Comparison of ENCODE assay signal across 8 cellular contexts in genomic region chr6:53359088-53359842, GRCh38. TPM values are rescaled to one million over a fixed set of nuclear protein-coding genes. Genes with fewer than 3 reads are reported as not detected.
DNase-seq lines count a peak whose midpoint lies in the region; ATAC-seq and TF ChIP-seq lines count a peak whose summit lies in the region.

No MANE protein-coding gene starts in this region.

- no peak for TF ChIP-seq CTCF in GM06990 (IDR thresholded peaks at IDR 0.05; ENCODE audit: insufficient read depth, low read length, poor library complexity, severe bottlenecking)
- no peak for TF ChIP-seq CTCF in HFF-Myc (IDR thresholded peaks at IDR 0.05; ENCODE audit: low read depth, low read length, missing control alignments)
- no peak for TF ChIP-seq CTCF in NB4 (IDR thresholded peaks at IDR 0.05; ENCODE audit: low read depth, low read length)
- no peak for TF ChIP-seq CTCF in SK-N-SH (IDR thresholded peaks at IDR 0.05)
- TF ChIP-seq CTCF in omental fat pad (IDR thresholded peaks at IDR 0.05), result no peak

- peaks cover 9 to 16% of the 10 kb centered on the region in 2 experiments; a peak in 3 of 4 replicates for H3K4me1 ChIP-seq in SK-N-SH (ENCODE audit: control insufficient read depth in 1 of 2, insufficient read depth in 2 of 2, low read depth in 1 of 2, low read length in 1 of 2)

- no peaks in the 10 kb centered on the region for H3K36me3 Mint-ChIP-seq in activated naive CD8-positive, alpha-beta T cell

- WGBS in SK-N-SH (ENCODE audit: low lambda C conversion rate), result under 1% methylated on average over 18 of the region's 74 CpGs

- peak overlapping the region; percentile 76 for H3K4me3 ChIP-seq in GM06990 (replicated peaks; ENCODE audit: low read depth, low read length)
- H3K4me3 ChIP-seq in HFF-Myc (replicated peaks; ENCODE audit: low read depth, low read length), result peak overlapping the region; percentile 46
- peak overlapping the region; percentile 67 for H3K4me3 ChIP-seq in NB4 (ENCODE audit: low read depth, low read length)
- peak overlapping the region; percentile 57 to 64 for H3K4me3 ChIP-seq in SK-N-SH (ENCODE audit: low read depth in 2 of 2, low read length in 1 of 2)

- H3K9me3 ChIP-seq in SK-N-SH, result no peaks in the 10 kb centered on the region

- peak overlapping the region; percentile 61 for H3K9ac ChIP-seq in SK-N-SH

- peak overlapping the region; percentile 87 for H3K4me3 Mint-ChIP-seq in activated naive CD8-positive, alpha-beta T cell

- H3K27ac ChIP-seq in SK-N-SH (ENCODE audit: low read depth in 2 of 2, low read length in 1 of 2), result peak overlapping the region; percentile 66 to 92
- H3K27ac ChIP-seq in temporal lobe (ENCODE audit: low read depth, low read length), result peak overlapping the region; percentile 96

- peak; percentile 96 for DNase-seq in GM06990 (ENCODE audit: extremely low read depth, insufficient read length)
- DNase-seq in HFF-Myc (ENCODE audit: extremely low read depth, low read depth), result peak; percentile 81
- peak; percentile 96 for DNase-seq in NB4 (ENCODE audit: low read depth)
- peak; percentile 99 for DNase-seq in SK-N-SH
- DNase-seq in glomerular visceral epithelial cell (ENCODE audit: extremely low spot score), result peak; percentile 96
- peak; percentile 80 for DNase-seq in omental fat pad (ENCODE audit: low spot score)

- peaks cover 43% of the 10 kb centered on the region for H3K4me1 Mint-ChIP-seq in activated naive CD8-positive, alpha-beta T cell (ENCODE audit: low read depth)

- H3K4me2 ChIP-seq in SK-N-SH, result peak overlapping the region; percentile 91

- TF ChIP-seq EP300 in SK-N-SH (IDR thresholded peaks at IDR 0.05; ENCODE audit: borderline replicate concordance in 1 of 2, low read depth in 1 of 2, low read length in 1 of 2), result peak in 1 of 2 experiments; percentile 40; a peak in 1 of 4 replicates

- H3K9me3 Mint-ChIP-seq in activated naive CD8-positive, alpha-beta T cell (ENCODE audit: low read depth), result no peaks in the 10 kb centered on the region

- POLR2A ChIA-PET in SK-N-SH (lab: Yijun Ruan, JAX), result interaction anchor here (0.6 to 1.3 kb wide), 5 partner anchors 10 to 57 kb away, joined by 3 to 7 read pairs (median 4); partner anchors contain the start of gene ELOVL5

- no peaks in the 10 kb centered on the region for H3K27me3 Mint-ChIP-seq in activated naive CD8-positive, alpha-beta T cell

- H3F3A ChIP-seq in SK-N-SH (replicated peaks; ENCODE audit: insufficient read depth), result peaks cover 16% of the 10 kb centered on the region

- H3K27me3 ChIP-seq in GM06990 (replicated peaks; ENCODE audit: control insufficient read depth, insufficient read depth, low read length) (no peaks in the 10 kb centered on the region), SK-N-SH (ENCODE audit: insufficient read depth) (0 out of 2 replicates have a peak, but pooled peaks cover 6% of the 10 kb centered on the region)

- H3K79me2 ChIP-seq in SK-N-SH (ENCODE audit: insufficient read depth), result no peaks in the 10 kb centered on the region

- TF ChIP-seq POLR2A in NB4 (IDR thresholded peaks at IDR 0.05; ENCODE audit: extremely low read depth, insufficient read length), result peak; percentile 85

- H3K27ac Mint-ChIP-seq in activated naive CD8-positive, alpha-beta T cell, result peak overlapping the region; percentile 93

- H3K9me2 ChIP-seq in SK-N-SH, result no peaks in the 10 kb centered on the region

- ATAC-seq in omental fat pad (ENCODE audit: low FRiP score), result peak; percentile 98

- CTCF ChIA-PET in SK-N-SH (lab: Yijun Ruan, JAX), result interaction anchor here (0.6 to 1.2 kb wide), 6 partner anchors 12 to 188 kb away, joined by 3 to 4 read pairs (median 3); no protein-coding TSS in a partner anchor

- H3K36me3 ChIP-seq in GM06990 (ENCODE audit: control insufficient read depth, insufficient read depth, low read length) (no peaks in the 10 kb centered on the region), SK-N-SH (replicated peaks in 1 of 2; ENCODE audit: control insufficient read depth in 1 of 2, insufficient read depth in 2 of 2, low read length in 1 of 2) (no peaks in the 10 kb centered on the region)

- H2AFZ ChIP-seq in SK-N-SH (ENCODE audit: low read depth), result peak overlapping the region; percentile 89

- no peak for TF ChIP-seq RAD21 in SK-N-SH (IDR thresholded peaks at IDR 0.05; ENCODE audit: low read length)

- H4K20me1 ChIP-seq in SK-N-SH (ENCODE audit: insufficient read depth), result no peaks in the 10 kb centered on the region

TF ChIP-seq in SK-N-SH, 30 proteins besides CTCF, POLR2A, EP300 and RAD21 (continues in another document):
- TF ChIP-seq FOXM1 (IDR thresholded peaks at IDR 0.05; ENCODE audit: low read depth), result no peak
- peak; percentile 50; the same call in 1 of the 2 replicates for TF ChIP-seq RCOR1 (IDR thresholded peaks at IDR 0.05; ENCODE audit: low read length)
- TF ChIP-seq GATA2 (CRISPR knock-in tag; IDR thresholded peaks at IDR 0.05), result 0 out of 2 replicates have a peak, but pooled peaks have one; percentile 34
- no peak for TF ChIP-seq YY1 (IDR thresholded peaks at IDR 0.05; ENCODE audit: low read depth)
- peak; percentile 24; the same call in 1 of the 2 replicates for TF ChIP-seq NRF1 (IDR thresholded peaks at IDR 0.05; ENCODE audit: low read depth, low read length)
- no peak for TF ChIP-seq EZH2phosphoT487 (IDR thresholded peaks at IDR 0.05; ENCODE audit: borderline replicate concordance, low read depth)
- TF ChIP-seq, protein P1, sequence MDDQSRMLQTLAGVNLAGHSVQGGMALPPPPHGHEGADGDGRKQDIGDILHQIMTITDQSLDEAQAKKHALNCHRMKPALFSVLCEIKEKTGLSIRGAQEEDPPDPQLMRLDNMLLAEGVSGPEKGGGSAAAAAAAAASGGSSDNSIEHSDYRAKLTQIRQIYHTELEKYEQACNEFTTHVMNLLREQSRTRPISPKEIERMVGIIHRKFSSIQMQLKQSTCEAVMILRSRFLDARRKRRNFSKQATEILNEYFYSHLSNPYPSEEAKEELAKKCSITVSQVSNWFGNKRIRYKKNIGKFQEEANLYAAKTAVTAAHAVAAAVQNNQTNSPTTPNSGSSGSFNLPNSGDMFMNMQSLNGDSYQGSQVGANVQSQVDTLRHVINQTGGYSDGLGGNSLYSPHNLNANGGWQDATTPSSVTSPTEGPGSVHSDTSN (IDR thresholded peaks at IDR 0.05), result no peak
- TF ChIP-seq POLR2AphosphoS5 (IDR thresholded peaks at IDR 0.05; ENCODE audit: low read depth, low read length), result peak; percentile 20; the same call in 1 of the 2 replicates
- TF ChIP-seq FOSL2 (IDR thresholded peaks at IDR 0.05; ENCODE audit: borderline replicate concordance, low read depth), result no peak
- 0 out of 2 replicates have a peak, but pooled peaks have one; percentile 29 for TF ChIP-seq TAF1 (IDR thresholded peaks at IDR 0.05; ENCODE audit: borderline replicate concordance, low read depth, low read length)
- peak; percentile 61 for TF ChIP-seq TCF12 (IDR thresholded peaks at IDR 0.05)
- peak; percentile 78 for TF ChIP-seq CHD2 (IDR thresholded peaks at IDR 0.05; ENCODE audit: low read length, partially characterized antibody)
- TF ChIP-seq, protein P2, sequence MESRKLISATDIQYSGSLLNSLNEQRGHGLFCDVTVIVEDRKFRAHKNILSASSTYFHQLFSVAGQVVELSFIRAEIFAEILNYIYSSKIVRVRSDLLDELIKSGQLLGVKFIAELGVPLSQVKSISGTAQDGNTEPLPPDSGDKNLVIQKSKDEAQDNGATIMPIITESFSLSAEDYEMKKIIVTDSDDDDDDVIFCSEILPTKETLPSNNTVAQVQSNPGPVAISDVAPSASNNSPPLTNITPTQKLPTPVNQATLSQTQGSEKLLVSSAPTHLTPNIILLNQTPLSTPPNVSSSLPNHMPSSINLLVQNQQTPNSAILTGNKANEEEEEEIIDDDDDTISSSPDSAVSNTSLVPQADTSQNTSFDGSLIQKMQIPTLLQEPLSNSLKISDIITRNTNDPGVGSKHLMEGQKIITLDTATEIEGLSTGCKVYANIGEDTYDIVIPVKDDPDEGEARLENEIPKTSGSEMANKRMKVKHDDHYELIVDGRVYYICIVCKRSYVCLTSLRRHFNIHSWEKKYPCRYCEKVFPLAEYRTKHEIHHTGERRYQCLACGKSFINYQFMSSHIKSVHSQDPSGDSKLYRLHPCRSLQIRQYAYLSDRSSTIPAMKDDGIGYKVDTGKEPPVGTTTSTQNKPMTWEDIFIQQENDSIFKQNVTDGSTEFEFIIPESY (IDR thresholded peaks at IDR 0.05; ENCODE audit: borderline replicate concordance, low read depth), result no peak
- TF ChIP-seq GABPA (IDR thresholded peaks at IDR 0.05; ENCODE audit: low read depth), result no peak
- TF ChIP-seq USF2 (IDR thresholded peaks at IDR 0.05; ENCODE audit: borderline replicate concordance, low read depth, low read length), result no peak
- TF ChIP-seq USF1 (IDR thresholded peaks at IDR 0.05; ENCODE audit: borderline replicate concordance, low read depth), result no peak
- TF ChIP-seq JUND (IDR thresholded peaks at IDR 0.05), result peak; percentile 42; the same call in 1 of the 2 replicates
- no peak for TF ChIP-seq SMC3 (IDR thresholded peaks at IDR 0.05; ENCODE audit: low read depth, low read length)
- no peak for TF ChIP-seq TEAD4 (IDR thresholded peaks at IDR 0.05; ENCODE audit: borderline replicate concordance, insufficient read depth)
- TF ChIP-seq ELF1 (IDR thresholded peaks at IDR 0.05), result no peak

RNA-seq across cellular contexts. Expression of gene ELOVL5, which starts 10.5 kb away (rescaled TPM):
- 31.9 and 46.4 TPM in 2 replicates for polyA plus RNA-seq in SK-N-SH (2012; rRNA removed)
- polyA plus RNA-seq in SK-N-SH (2012; cell fraction: cytosol; rRNA removed), result 35.2 and 38.0 TPM in 2 replicates
- polyA plus RNA-seq in SK-N-SH (2012; cell fraction: nucleus; rRNA removed), result 21.5 and 37.4 TPM in 2 replicates
- total RNA-seq in omental fat pad (100 to 1,000 TPM; 125 to 251 (median 186) TPM), temporal lobe (48.2 TPM)

Comparison
In these comparisons a context has a peak if more than half of its experiments do, and no peak if none do; other contexts are left out.
1. Peak in every context shown above with its lines: DNase-seq, ATAC-seq, H3K4me3 ChIP-seq and H3K27ac ChIP-seq.